In genomic region chr1:218748071-218748470, GRCh38 we compare ENCODE assay signal across 21 cellular contexts.
DNase-seq lines count a peak whose midpoint lies in the region; ATAC-seq, FAIRE-seq and TF ChIP-seq lines count a peak whose summit lies in the region.
"Had no signal": no experiment of that assay in that cellular context is flagged by ENCODE, and none has a peak within 500 bp of the region (broad histone marks: within the 10 kb centered on the region; RNA-seq: fewer than 3 reads in every experiment).

No MANE protein-coding gene starts in this region.

- H3K9ac ChIP-seq in mammary epithelial cell (ENCODE audit: insufficient read depth, low read length): no peak overlapping the region
- no peak overlapping the region for H3K9ac ChIP-seq in astrocyte (ENCODE audit: low read length)
- no peak overlapping the region for H3K9ac ChIP-seq in mesendoderm (ENCODE audit: low read length)

- no peak overlapping the region for H2BK120ac ChIP-seq in mesendoderm (ENCODE audit: low read depth, low read length)

- WGBS in mammary epithelial cell (ENCODE audit: low coverage, missing lambda C conversion rate): 100% methylated on average over 1 of the region's 1 CpG
- no CpG with 5 or more reads among the region's 1 CpG for WGBS in mesendoderm (ENCODE audit: extremely low coverage, insufficient coverage, low lambda C conversion rate)

- DNase-seq in mammary epithelial cell (peak; percentile 25), MCF 10A (ENCODE audit: unreplicated experiment) (no peak), astrocyte (ENCODE audit: low read depth) (peak; percentile 73), foreskin fibroblast (peak; percentile 9 to 43), NK-92 (lab: John Stamatoyannopoulos, UW; ENCODE audit: unreplicated experiment) (no peak), mesendoderm (no peak)
- DNase-seq: 8988T; AML-193; C1 segment of cervical spinal cord; CD8-positive, alpha-beta T cell; DMS153; KG1; NCI-H1105 treated with DMSO at 0.1 percent for 48 hours; NCI-H2029 treated with DMSO at 0.1 percent for 48 hours; NCI-H345; NCI-H524; NCI-H774; Peyer's patch had no signal

- intact Hi-C loops in mammary epithelial cell (cut with micrococcal nuclease): no loop called here
- intact Hi-C loops in MCF 10A (cut with micrococcal nuclease): no loop called here

- no peak overlapping the region for H2BK5ac ChIP-seq in mesendoderm (ENCODE audit: low read length)

- no peak overlapping the region for H3K18ac ChIP-seq in mesendoderm (ENCODE audit: low read length)

- H4K20me1 ChIP-seq in mammary epithelial cell (ENCODE audit: insufficient read depth, low read length) (no peaks in the 10 kb centered on the region), astrocyte (ENCODE audit: insufficient read depth, low read length) (no peaks in the 10 kb centered on the region)

- no peak for TF ChIP-seq CTCF in mammary epithelial cell (conservative IDR thresholded peaks at IDR 0.05 in 1 of 2, IDR thresholded peaks at IDR 0.05 in 1 of 2; ENCODE audit: extremely low read depth in 1 of 2, insufficient read depth in 1 of 2, low read depth in 1 of 2, low read length in 2 of 2)
- TF ChIP-seq CTCF in MCF 10A (IDR thresholded peaks at IDR 0.05; ENCODE audit: unreplicated experiment): no peak
- TF ChIP-seq CTCF in astrocyte (IDR thresholded peaks at IDR 0.05; ENCODE audit: insufficient read depth, low read depth, low read length): no peak
- TF ChIP-seq CTCF in foreskin fibroblast (IDR thresholded peaks at IDR 0.05; ENCODE audit: low read depth, low read length): no peak

- in situ Hi-C loops in mammary epithelial cell (cut with MboI; ENCODE audit: low sequenced_read_pairs in 2 of 2): no loop called here

- H3K23ac ChIP-seq in mesendoderm (ENCODE audit: low read length): no peak overlapping the region

- CTCF ChIA-PET in mammary epithelial cell (lab: Charles Lee; ENCODE audit: low non-redundant PET) (no interaction called here), MCF 10A (lab: Yijun Ruan, JAX) (interaction anchor here (0.6 kb wide), 1 partner anchor 293 kb away, joined by 3 read pairs; no protein-coding TSS in a partner anchor)

- no peak for ATAC-seq in GM21723 (IDR thresholded peaks at IDR 0.05; ENCODE audit: unreplicated experiment)
- ATAC-seq: CD8-positive, alpha-beta T cell had no signal

- dilution Hi-C loops in mammary epithelial cell (cut with HindIII; ENCODE audit: low sequenced_read_pairs): no loop called here

- H3K9me3 ChIP-seq in mammary epithelial cell (replicated peaks; ENCODE audit: insufficient read depth, low read length) (no peaks in the 10 kb centered on the region), astrocyte (ENCODE audit: insufficient read depth, low read depth, low read length) (no peaks in the 10 kb centered on the region)
- H3K9me3 ChIP-seq: Peyer's patch, SJSA1 had no signal

- H3K9me3 Mint-ChIP-seq in MCF 10A (ENCODE audit: unreplicated experiment) (peaks cover 19% of the 10 kb centered on the region), astrocyte (ENCODE audit: unreplicated experiment) (peaks cover 26% of the 10 kb centered on the region)

- no peak overlapping the region for H4K5ac ChIP-seq in mesendoderm (ENCODE audit: low read length)

- POLR2A ChIA-PET in MCF 10A (lab: Yijun Ruan, JAX): interaction anchor here (0.7 kb wide), 1 partner anchor 27 kb away, joined by 4 read pairs; no protein-coding TSS in a partner anchor

- no peaks in the 10 kb centered on the region for H3K79me1 ChIP-seq in mesendoderm (ENCODE audit: low read length)

- BruUV-seq in mammary epithelial cell (replicated peaks; lab: Mats Ljungman, UMichigan): no TSS peak
- BruUV-seq in MCF 10A (replicated peaks; lab: Mats Ljungman, UMichigan): no TSS peak

- H3K4me3 Mint-ChIP-seq in MCF 10A (ENCODE audit: unreplicated experiment): no peak overlapping the region
- no peak overlapping the region for H3K4me3 Mint-ChIP-seq in astrocyte (ENCODE audit: unreplicated experiment)
- H3K4me3 Mint-ChIP-seq: CD8-positive, alpha-beta T cell had no signal

- H3K79me2 ChIP-seq in mammary epithelial cell (ENCODE audit: insufficient read depth, low read length) (no peaks in the 10 kb centered on the region), astrocyte (ENCODE audit: insufficient read depth, low read length) (no peaks in the 10 kb centered on the region), mesendoderm (ENCODE audit: control insufficient read depth, insufficient read depth, low read length) (no peaks in the 10 kb centered on the region)

- H3K4me1 Mint-ChIP-seq in MCF 10A (ENCODE audit: insufficient read depth, unreplicated experiment) (peaks cover 6% of the 10 kb centered on the region), astrocyte (ENCODE audit: low read depth, unreplicated experiment) (peaks cover 4% of the 10 kb centered on the region)

- no peaks in the 10 kb centered on the region for H3K27me3 Mint-ChIP-seq in MCF 10A (ENCODE audit: insufficient read depth, unreplicated experiment)
- no peaks in the 10 kb centered on the region for H3K27me3 Mint-ChIP-seq in astrocyte (ENCODE audit: low read depth, unreplicated experiment)

- no peak overlapping the region for H3K4ac ChIP-seq in mesendoderm (ENCODE audit: low read depth, low read length)

- H3K56ac ChIP-seq in mesendoderm (ENCODE audit: low read length): no peak overlapping the region

- H3K27ac Mint-ChIP-seq in MCF 10A (ENCODE audit: low read depth, unreplicated experiment) (no peak overlapping the region), astrocyte (ENCODE audit: unreplicated experiment) (no peak overlapping the region)
- H3K27ac Mint-ChIP-seq: CD8-positive, alpha-beta T cell had no signal

- no peak overlapping the region for H3K27ac ChIP-seq in mammary epithelial cell (ENCODE audit: insufficient read depth, low read depth, low read length)
- no peak overlapping the region for H3K27ac ChIP-seq in astrocyte (ENCODE audit: low read depth, low read length)
- no peak overlapping the region for H3K27ac ChIP-seq in mesendoderm (ENCODE audit: low read depth, low read length)
- H3K27ac ChIP-seq: Peyer's patch, SJSA1 had no signal

- H3K36me3 Mint-ChIP-seq in MCF 10A (ENCODE audit: insufficient read depth, unreplicated experiment) (no peaks in the 10 kb centered on the region), astrocyte (ENCODE audit: low read depth, unreplicated experiment) (peaks cover 8% of the 10 kb centered on the region)
- H3K36me3 Mint-ChIP-seq: CD8-positive, alpha-beta T cell had no signal

- no peak overlapping the region for H3K4me3 ChIP-seq in mammary epithelial cell (replicated peaks in 1 of 3; ENCODE audit: insufficient read depth in 1 of 3, low read depth in 2 of 3, low read length in 3 of 3)
- no peak overlapping the region for H3K4me3 ChIP-seq in astrocyte (ENCODE audit: insufficient read depth, low read depth, low read length)
- no peak overlapping the region for H3K4me3 ChIP-seq in foreskin fibroblast (ENCODE audit: low read depth in 1 of 2, low read length in 2 of 2)
- H3K4me3 ChIP-seq in mesendoderm (ENCODE audit: low read length): no peak overlapping the region
- H3K4me3 ChIP-seq: Peyer's patch, SJSA1 had no signal

- no peak overlapping the region for H4K8ac ChIP-seq in mesendoderm (ENCODE audit: low read depth, low read length)

- no peak overlapping the region for H2BK15ac ChIP-seq in mesendoderm (replicated peaks; ENCODE audit: low read depth)

- no peak for FAIRE-seq in astrocyte (lab: Jason Lieb, UNC)
- FAIRE-seq: G401.6 had no signal

- H3K4me2 ChIP-seq in mammary epithelial cell (ENCODE audit: insufficient read depth, low read depth, low read length) (no peak overlapping the region), astrocyte (ENCODE audit: low read length) (no peak overlapping the region), mesendoderm (ENCODE audit: low read length) (no peak overlapping the region)

- H2AFZ ChIP-seq in mammary epithelial cell (ENCODE audit: low read depth, low read length) (no peak overlapping the region), astrocyte (ENCODE audit: low read depth, low read length) (no peak overlapping the region)

- H3K4me1 ChIP-seq in mammary epithelial cell (ENCODE audit: insufficient read depth, low read length): peaks cover 9% of the 10 kb centered on the region
- no peaks in the 10 kb centered on the region for H3K4me1 ChIP-seq in astrocyte (ENCODE audit: insufficient read depth, low read length)
- H3K4me1 ChIP-seq in mesendoderm (ENCODE audit: control insufficient read depth, low read depth, low read length): no peaks in the 10 kb centered on the region
- H3K4me1 ChIP-seq: Peyer's patch, SJSA1 had no signal

- H3K36me3 ChIP-seq in mammary epithelial cell (ENCODE audit: insufficient read depth, low read length) (no peaks in the 10 kb centered on the region), astrocyte (ENCODE audit: insufficient read depth, low read length) (no peaks in the 10 kb centered on the region), mesendoderm (ENCODE audit: control insufficient read depth, insufficient read depth, low read length) (no peaks in the 10 kb centered on the region)
- H3K36me3 ChIP-seq: Peyer's patch, SJSA1 had no signal

- H2AK5ac ChIP-seq in mesendoderm (ENCODE audit: low read length): no peak overlapping the region

- no peaks in the 10 kb centered on the region for H3K27me3 ChIP-seq in mammary epithelial cell (ENCODE audit: insufficient read depth, low read length)
- no peaks in the 10 kb centered on the region for H3K27me3 ChIP-seq in astrocyte (ENCODE audit: insufficient read depth, low read length)
- no peaks in the 10 kb centered on the region for H3K27me3 ChIP-seq in mesendoderm (ENCODE audit: insufficient read depth, low read length, poor library complexity)
- H3K27me3 ChIP-seq: Peyer's patch, SJSA1 had no signal

Comparison
In these comparisons a context has a peak if more than half of its experiments do, and no peak if none do; other contexts are left out.
1. DNase-seq: peak in mammary epithelial cell (single experiment), astrocyte (single experiment) and foreskin fibroblast (2 of 2); none in MCF 10A (single experiment), NK-92 (single experiment) and mesendoderm (single experiment).